24 cellular contexts compared by ENCODE assay signal in the genomic region with DNA sequence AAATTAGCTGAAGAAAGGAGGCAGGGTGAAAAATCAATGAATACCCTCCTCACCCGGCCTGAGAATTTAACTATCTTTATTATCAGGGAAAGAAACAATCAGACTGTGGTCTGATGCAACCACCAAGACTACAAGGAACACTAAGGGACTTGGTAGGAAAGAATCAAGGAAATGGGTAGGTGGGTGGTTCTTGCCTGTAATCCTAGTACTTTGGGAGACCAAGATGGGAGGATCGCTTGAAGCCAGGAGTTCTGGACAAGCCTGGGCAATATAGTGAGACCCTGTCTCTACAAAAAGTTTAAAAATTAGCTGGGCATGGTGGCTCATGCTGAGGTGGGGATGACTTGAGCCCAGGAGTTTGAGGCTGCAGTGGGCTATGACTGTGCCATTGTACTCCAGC. TPM values are rescaled to one million over a fixed set of nuclear protein-coding genes. Genes with fewer than 3 reads are reported as not detected.
DNase-seq lines count a peak whose midpoint lies in the region; ATAC-seq, FAIRE-seq and TF ChIP-seq lines count a peak whose summit lies in the region.
"Had no signal": no experiment of that assay in that cellular context is flagged by ENCODE, and none has a peak within 500 bp of the region (broad histone marks: within the 10 kb centered on the region; RNA-seq: fewer than 3 reads in every experiment).

No MANE protein-coding gene starts in this region.

- peak overlapping the region; percentile 74 for H3K18ac ChIP-seq in trophoblast cell (ENCODE audit: low read length)

- H3K79me1 ChIP-seq in trophoblast cell (ENCODE audit: low read length), result peaks cover 2% of the 10 kb centered on the region

- no peak overlapping the region for H3K14ac ChIP-seq in trophoblast cell (ENCODE audit: low read length)

- H3K27me3 ChIP-seq in astrocyte (ENCODE audit: insufficient read depth, low read length) (no peaks in the 10 kb centered on the region), trophoblast cell (ENCODE audit: insufficient read depth, low read length) (no peaks in the 10 kb centered on the region)
- H3K27me3 ChIP-seq: BLaER1, SJCRH30 had no signal

- H3K4me1 Mint-ChIP-seq in activated naive CD8-positive, alpha-beta T cell (ENCODE audit: low read depth), result peaks cover 60% of the 10 kb centered on the region
- H3K4me1 Mint-ChIP-seq in activated naive CD8-positive, alpha-beta T cell treated with anti-CD3 and anti-CD28 coated beads, Interleukin-2, amount 50 U/mL, for 24 hours, result peaks cover 37% of the 10 kb centered on the region
- H3K4me1 Mint-ChIP-seq in astrocyte (ENCODE audit: low read depth, unreplicated experiment) (peaks cover 41% of the 10 kb centered on the region), type B pancreatic cell (ENCODE audit: unreplicated experiment) (peaks cover 33% of the 10 kb centered on the region), HFFc6 (ENCODE audit: low read depth) (peaks cover 59% of the 10 kb centered on the region)

- H4K8ac ChIP-seq in trophoblast cell (ENCODE audit: low read depth, low read length), result peak overlapping the region; percentile 27

- H3K27me3 Mint-ChIP-seq in activated naive CD8-positive, alpha-beta T cell, result no peaks in the 10 kb centered on the region
- H3K27me3 Mint-ChIP-seq in activated naive CD8-positive, alpha-beta T cell treated with anti-CD3 and anti-CD28 coated beads, Interleukin-2, amount 50 U/mL, for 24 hours, result no peaks in the 10 kb centered on the region
- H3K27me3 Mint-ChIP-seq in astrocyte (ENCODE audit: low read depth, unreplicated experiment) (no peaks in the 10 kb centered on the region), type B pancreatic cell (no peaks in the 10 kb centered on the region), HFFc6 (ENCODE audit: insufficient read depth) (no peaks in the 10 kb centered on the region)
- H3K27me3 Mint-ChIP-seq: CD4-positive, CD25-positive, alpha-beta regulatory T cell had no signal

- H3K36me3 ChIP-seq in astrocyte (ENCODE audit: insufficient read depth, low read length) (no peaks in the 10 kb centered on the region), trophoblast cell (ENCODE audit: control insufficient read depth in 1 of 2, insufficient read depth in 2 of 2, low read length in 2 of 2) (no peaks in the 10 kb centered on the region)
- H3K36me3 ChIP-seq: SJCRH30 had no signal

- TF ChIP-seq CTCF in astrocyte (IDR thresholded peaks at IDR 0.05; ENCODE audit: insufficient read depth, low read depth, low read length), result no peak
- no peak for TF ChIP-seq CTCF in type B pancreatic cell (conservative IDR thresholded peaks at IDR 0.05)
- no peak for TF ChIP-seq CTCF in HFFc6 (IDR thresholded peaks at IDR 0.05)

- H3K27ac ChIP-seq in astrocyte (ENCODE audit: low read depth, low read length), result no peak overlapping the region
- no peak overlapping the region for H3K27ac ChIP-seq in trophoblast cell (ENCODE audit: low read depth, low read length)
- H3K27ac ChIP-seq: BLaER1, KMS-11, SJCRH30 had no signal

- H3K4ac ChIP-seq in trophoblast cell (ENCODE audit: low read depth, low read length), result peak overlapping the region; percentile 35

- H3K4me2 ChIP-seq in astrocyte (ENCODE audit: low read length), result no peak overlapping the region
- H3K4me2 ChIP-seq in trophoblast cell (ENCODE audit: low read length), result no peak overlapping the region
- H3K4me2 ChIP-seq: BLaER1, KMS-11 had no signal

- no peak for FAIRE-seq in astrocyte (lab: Jason Lieb, UNC)
- FAIRE-seq: GM19239, H54 had no signal

- H4K91ac ChIP-seq in trophoblast cell (ENCODE audit: low read depth, low read length), result no peak overlapping the region

- no peak overlapping the region for H2AK5ac ChIP-seq in trophoblast cell (ENCODE audit: low read length)

- H3K36me3 Mint-ChIP-seq in activated naive CD8-positive, alpha-beta T cell, result peaks cover 3% of the 10 kb centered on the region
- H3K36me3 Mint-ChIP-seq in activated naive CD8-positive, alpha-beta T cell treated with anti-CD3 and anti-CD28 coated beads, Interleukin-2, amount 50 U/mL, for 24 hours (ENCODE audit: low read depth), result no peaks in the 10 kb centered on the region
- H3K36me3 Mint-ChIP-seq in astrocyte (ENCODE audit: low read depth, unreplicated experiment) (peaks cover 5% of the 10 kb centered on the region), type B pancreatic cell (peaks cover 7% of the 10 kb centered on the region), HFFc6 (ENCODE audit: low read depth) (no peaks in the 10 kb centered on the region)

- no peak for ATAC-seq in activated naive CD8-positive, alpha-beta T cell treated with anti-CD3 and anti-CD28 coated beads, Interleukin-2, amount 50 U/mL, for 24 hours
- ATAC-seq in GM21381 (IDR thresholded peaks at IDR 0.05; ENCODE audit: unreplicated experiment), result no peak
- ATAC-seq: SK-N-SH treated with all-trans-retinoic acid at 6 μM for 48 hours had no signal

- H3K9ac ChIP-seq in astrocyte (ENCODE audit: low read length) (no peak overlapping the region), trophoblast cell (ENCODE audit: low read length) (no peak overlapping the region)
- H3K9ac ChIP-seq: BLaER1, KMS-11 had no signal

- H3K4me3 Mint-ChIP-seq in activated naive CD8-positive, alpha-beta T cell, result no peak overlapping the region
- H3K4me3 Mint-ChIP-seq in activated naive CD8-positive, alpha-beta T cell treated with anti-CD3 and anti-CD28 coated beads, Interleukin-2, amount 50 U/mL, for 24 hours, result no peak overlapping the region
- H3K4me3 Mint-ChIP-seq in astrocyte (ENCODE audit: unreplicated experiment) (no peak overlapping the region), type B pancreatic cell (no peak overlapping the region), HFFc6 (no peak overlapping the region)

- no peak overlapping the region for H3K23ac ChIP-seq in trophoblast cell (ENCODE audit: low read length)

- H3K9me3 Mint-ChIP-seq in activated naive CD8-positive, alpha-beta T cell (ENCODE audit: low read depth), result no peaks in the 10 kb centered on the region
- no peaks in the 10 kb centered on the region for H3K9me3 Mint-ChIP-seq in activated naive CD8-positive, alpha-beta T cell treated with anti-CD3 and anti-CD28 coated beads, Interleukin-2, amount 50 U/mL, for 24 hours
- H3K9me3 Mint-ChIP-seq in astrocyte (ENCODE audit: unreplicated experiment) (no peaks in the 10 kb centered on the region), type B pancreatic cell (peaks cover 4% of the 10 kb centered on the region), HFFc6 (no peaks in the 10 kb centered on the region)
- H3K9me3 Mint-ChIP-seq: CD4-positive, CD25-positive, alpha-beta regulatory T cell had no signal

- H3K4me1 ChIP-seq in astrocyte (ENCODE audit: insufficient read depth, low read length), result peaks cover 13% of the 10 kb centered on the region
- H3K4me1 ChIP-seq in trophoblast cell (ENCODE audit: control insufficient read depth in 1 of 2, insufficient read depth in 2 of 2, low read length in 2 of 2), result peaks cover 11 to 16% of the 10 kb centered on the region in 2 experiments
- H3K4me1 ChIP-seq: SJCRH30 had no signal

- peak overlapping the region; percentile 64 for H3K27ac Mint-ChIP-seq in activated naive CD8-positive, alpha-beta T cell
- no peak overlapping the region for H3K27ac Mint-ChIP-seq in activated naive CD8-positive, alpha-beta T cell treated with anti-CD3 and anti-CD28 coated beads, Interleukin-2, amount 50 U/mL, for 24 hours
- peak overlapping the region; percentile 27 for H3K27ac Mint-ChIP-seq in astrocyte (ENCODE audit: unreplicated experiment)
- H3K27ac Mint-ChIP-seq in type B pancreatic cell, result peak overlapping the region; percentile 18
- H3K27ac Mint-ChIP-seq in HFFc6, result no peak overlapping the region

- H3K9me3 ChIP-seq in astrocyte (ENCODE audit: insufficient read depth, low read depth, low read length), result no peaks in the 10 kb centered on the region
- H3K9me3 ChIP-seq in trophoblast cell (ENCODE audit: insufficient read depth, low read depth, low read length), result no peaks in the 10 kb centered on the region
- H3K9me3 ChIP-seq: SJCRH30 had no signal

- no peak overlapping the region for H2BK5ac ChIP-seq in trophoblast cell (ENCODE audit: low read depth, low read length, poor library complexity)

- H2BK120ac ChIP-seq in trophoblast cell (ENCODE audit: insufficient read depth, low read length, poor library complexity), result no peak overlapping the region

- H4K12ac ChIP-seq in trophoblast cell (ENCODE audit: low read depth, low read length), result no peak overlapping the region

- no peak overlapping the region for H2BK12ac ChIP-seq in trophoblast cell (ENCODE audit: low read length)

- no peak for DNase-seq in activated naive CD8-positive, alpha-beta T cell treated with anti-CD3 and anti-CD28 coated beads, Interleukin-2, amount 50 U/mL, for 24 hours
- DNase-seq in astrocyte (ENCODE audit: low read depth), result no peak
- DNase-seq in trophoblast cell, result no peak
- DNase-seq in type B pancreatic cell (ENCODE audit: extremely low spot score, unreplicated experiment), result no peak
- no peak for DNase-seq in HFFc6
- no peak for DNase-seq in stimulated activated CD4-positive, alpha-beta T cell treated with anti-CD3 and anti-CD28 coated beads, Interleukin-2, amount 100 ng/mL, for 48 hours
- DNase-seq: CD4-positive, CD25-positive, alpha-beta regulatory T cell; MM.1S; NCI-H1048; NCI-H1417; NCI-H1694; NCI-H2081 treated with DMSO at 0.1 percent for 48 hours; NCI-H2171; NCI-H226; NCI-H510A; NCI-H748 treated with DMSO at 0.1 percent for 48 hours; SJCRH30 had no signal

- H2AFZ ChIP-seq in astrocyte (ENCODE audit: low read depth, low read length), result no peak overlapping the region
- no peak overlapping the region for H2AFZ ChIP-seq in trophoblast cell (ENCODE audit: insufficient read depth, low read length, poor library complexity)

- no CpG with 5 or more reads among the region's 2 CpGs for WGBS in trophoblast cell (ENCODE audit: extremely low coverage, insufficient coverage, insufficient read length)

- H3K79me2 ChIP-seq in astrocyte (ENCODE audit: insufficient read depth, low read length), result peaks cover 100% of the 10 kb centered on the region
- H3K79me2 ChIP-seq in trophoblast cell (ENCODE audit: control insufficient read depth, insufficient read depth, low read length, poor library complexity), result peaks cover 24% of the 10 kb centered on the region

- H3K4me3 ChIP-seq in astrocyte (ENCODE audit: insufficient read depth, low read depth, low read length), result no peak overlapping the region
- H3K4me3 ChIP-seq in trophoblast cell (ENCODE audit: low read depth, low read length), result no peak overlapping the region
- H3K4me3 ChIP-seq: BLaER1, SJCRH30 had no signal

- H4K20me1 ChIP-seq in astrocyte (ENCODE audit: insufficient read depth, low read length), result peaks cover 94% of the 10 kb centered on the region

RNA-seq across cellular contexts. Expression of a gene that starts 12.6 kb away (rescaled TPM):
- total RNA-seq in astrocyte (36.9 and 44.7 TPM in 2 replicates), type B pancreatic cell (ENCODE audit: low replicate concordance) (22.1 and 31.3 TPM in 2 replicates)
- polyA plus RNA-seq in trophoblast cell (2013), result 31.9 and 34.4 TPM in 2 replicates
- total RNA-seq in HFFc6 (2021; fragmentation: NEBNext Ultra II Directional; extraction: Animal tissue kit (Norgen Biotek cat#: 25700)), result 10 to 100 TPM; 17.8 to 23.4 (median 21.3) TPM

Comparison
In these comparisons a context has a peak if more than half of its experiments do, and no peak if none do; other contexts are left out.
1. H3K27ac Mint-ChIP-seq: peak in activated naive CD8-positive, alpha-beta T cell (single experiment), astrocyte (single experiment) and type B pancreatic cell (single experiment); none in activated naive CD8-positive, alpha-beta T cell treated with anti-CD3 and anti-CD28 coated beads, Interleukin-2, amount 50 U/mL, for 24 hours (single experiment) and HFFc6 (single experiment).